8 cellular contexts compared by ENCODE assay signal in the genomic region with DNA sequence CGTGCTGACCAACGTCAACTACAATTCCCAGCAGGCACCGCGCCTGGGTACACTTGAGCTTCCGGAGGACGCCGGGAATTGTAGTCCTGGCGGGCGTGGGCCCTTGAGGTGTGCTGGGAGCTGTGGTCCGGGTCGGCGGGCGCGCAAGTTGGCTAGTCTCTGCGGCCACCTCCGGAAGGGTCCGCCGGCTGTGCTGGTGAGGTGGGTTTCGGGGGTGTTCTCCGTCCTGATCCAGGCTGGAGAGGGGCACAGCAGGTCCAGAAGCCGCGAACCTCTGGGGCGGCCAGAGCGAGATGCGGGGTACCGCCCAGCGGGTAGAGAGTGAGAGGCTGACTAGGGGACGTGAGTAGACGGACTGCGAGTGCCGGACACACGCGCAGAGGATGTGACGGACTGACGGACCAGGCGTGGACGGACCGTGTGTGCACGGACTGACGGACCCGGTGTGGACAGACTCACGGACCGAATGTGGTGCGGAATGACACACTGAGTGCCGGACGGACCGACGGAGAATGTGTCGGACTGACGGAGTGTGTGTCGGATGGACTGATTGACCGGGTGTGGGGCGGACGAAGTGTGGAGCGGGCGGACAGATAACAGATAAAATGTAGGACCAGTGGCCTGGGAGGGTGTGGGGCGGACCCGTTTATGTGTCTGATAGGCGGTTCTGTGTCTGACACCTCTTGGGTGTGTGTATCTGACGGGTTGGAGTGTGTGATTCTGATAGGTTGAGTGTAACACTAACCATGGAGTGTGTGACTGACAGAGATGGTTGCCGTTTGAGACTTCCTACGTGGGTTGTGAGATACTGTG. TPM values are rescaled to one million over a fixed set of nuclear protein-coding genes. Genes with fewer than 3 reads are reported as not detected.
DNase-seq lines count a peak whose midpoint lies in the region; ATAC-seq and TF ChIP-seq lines count a peak whose summit lies in the region.

A gene (plus strand): TSS at position 81 of the 813 bp plus-strand sequence. CDS start 7,809 bp downstream, outside the sequence.

- H3K27me3 Mint-ChIP-seq in osteocyte (ENCODE audit: unreplicated experiment) = no peaks in the 10 kb centered on the region

- H3K4me1 Mint-ChIP-seq in osteocyte (ENCODE audit: unreplicated experiment) = no peaks in the 10 kb centered on the region

- H3K27me3 ChIP-seq in thoracic aorta (replicated peaks; ENCODE audit: insufficient read depth) = no peaks in the 10 kb centered on the region

- CTCF ChIA-PET in GM10248 (lab: Yijun Ruan, JAX) = interaction anchor here (1.1 to 2.6 kb wide), 4 partner anchors 10 to 193 kb away, joined by 4 to 7 read pairs (median 4); a partner anchor contains a TSS

- peak within 1 kb of the TSS; percentile 78 to 92 for H3K27ac ChIP-seq in thoracic aorta

- H3K4me3 Mint-ChIP-seq in osteocyte (ENCODE audit: unreplicated experiment) = no peak within 1 kb of the TSS

- DNase-seq in GM10248 (ENCODE audit: extremely low spot score) = peak; percentile 96
- peak; percentile 92 for DNase-seq in NB4 (ENCODE audit: low read depth)
- DNase-seq in SK-N-DZ (ENCODE audit: low spot score) = peak; percentile 90
- peak; percentile 89 for DNase-seq in activated naive CD4-positive, alpha-beta T cell treated with anti-CD3 and anti-CD28 coated beads, Interleukin-2, amount 50 U/mL, for 16 hours
- peak; percentile 96 to 99 (median 98) for DNase-seq in head of caudate nucleus
- DNase-seq in osteocyte (ENCODE audit: extremely low spot score, unreplicated experiment) = peak; percentile 97
- DNase-seq in thoracic aorta (ENCODE audit: low spot score) = peak; percentile 95

- no peak for TF ChIP-seq CTCF in GM10248 (IDR thresholded peaks at IDR 0.05; ENCODE audit: control extremely low read depth, extremely low read depth, low read depth, missing control alignments)
- no peak for TF ChIP-seq CTCF in NB4 (IDR thresholded peaks at IDR 0.05; ENCODE audit: low read depth, low read length)
- TF ChIP-seq CTCF in osteocyte (IDR thresholded peaks at IDR 0.05) = no peak
- no peak for TF ChIP-seq CTCF in thoracic aorta (IDR thresholded peaks at IDR 0.05)

- no peaks in the 10 kb centered on the region for H3K36me3 Mint-ChIP-seq in osteocyte (ENCODE audit: unreplicated experiment)

- H3K4me3 ChIP-seq in NB4 (ENCODE audit: low read depth, low read length) (peak within 1 kb of the TSS; percentile 91), thoracic aorta (peak within 1 kb of the TSS; percentile 84)

- POLR2A ChIA-PET in GM10248 (lab: Yijun Ruan, JAX) = interaction anchor here (0.6 to 1.3 kb wide), 5 partner anchors 9 to 600 kb away, joined by 4 to 8 read pairs (median 5); a partner anchor contains a TSS

- no peak within 1 kb of the TSS for H3K27ac Mint-ChIP-seq in osteocyte (ENCODE audit: unreplicated experiment)

- peak; percentile 84 for ATAC-seq in HG02571 (IDR thresholded peaks at IDR 0.05; ENCODE audit: unreplicated experiment)
- peak; percentile 93 for ATAC-seq in thoracic aorta (ENCODE audit: insufficient number of reproducible peaks, low FRiP score, low read depth)

- peak; percentile 18 for TF ChIP-seq POLR2A in NB4 (IDR thresholded peaks at IDR 0.05; ENCODE audit: extremely low read depth, insufficient read length)

- H3K4me1 ChIP-seq in thoracic aorta (ENCODE audit: control insufficient read depth in 1 of 2, low read depth in 2 of 2) = peaks cover 14 to 25% of the 10 kb centered on the region in 2 donors

- intact Hi-C loops in head of caudate nucleus (cut with DNase I) = loop anchor here (2.0 kb wide), 2 partner anchors 22 to 54 kb away; a partner anchor contains a TSS

- no peaks in the 10 kb centered on the region for H3K9me3 ChIP-seq in thoracic aorta

- no peaks in the 10 kb centered on the region for H3K9me3 Mint-ChIP-seq in osteocyte (ENCODE audit: unreplicated experiment)

- no peaks in the 10 kb centered on the region for H3K36me3 ChIP-seq in thoracic aorta

RNA-seq across cellular contexts. Expression of the gene that starts here (rescaled TPM):
- polyA plus RNA-seq in SK-N-DZ (2014; cell fraction: cytosol; rRNA removed) = 2.0 and 2.4 TPM in 2 replicates
- polyA plus RNA-seq in SK-N-DZ (2014; cell fraction: nucleus; rRNA removed) = 0.96 and 1.1 TPM in 2 replicates
- 3.7 and 4.1 TPM in 2 replicates for total RNA-seq in osteocyte
- total RNA-seq in thoracic aorta = 1 to 10 TPM; 1.1 to 4.2 TPM

Comparison
In these comparisons a context has a peak if more than half of its experiments do, and no peak if none do; other contexts are left out.
1. Peak in every context shown above with its lines: DNase-seq, ATAC-seq, H3K4me3 ChIP-seq and H3K27ac ChIP-seq.